In the genomic region with DNA sequence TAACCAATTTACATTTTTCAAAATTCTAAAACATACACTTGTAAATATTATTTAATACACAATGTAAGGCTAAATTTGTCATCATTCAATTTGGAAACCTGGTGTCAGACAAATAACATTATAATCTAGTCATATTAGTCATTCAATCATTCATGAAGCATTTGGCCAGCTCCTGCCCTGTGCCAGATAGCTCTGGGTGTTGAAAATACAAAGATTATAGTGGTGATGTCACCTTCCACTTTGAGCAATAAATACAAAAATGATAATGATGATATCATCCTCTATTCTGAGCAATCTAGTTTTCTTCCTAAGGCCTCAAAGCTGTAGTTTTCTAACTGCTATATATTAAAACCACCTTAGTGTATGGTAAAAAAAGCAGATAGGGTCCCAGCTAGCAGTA, we compare ENCODE assay signal across 12 cellular contexts. TPM values are rescaled to one million over a fixed set of nuclear protein-coding genes. Genes with fewer than 3 reads are reported as not detected.
DNase-seq lines count a peak whose midpoint lies in the region; ATAC-seq, FAIRE-seq and TF ChIP-seq lines count a peak whose summit lies in the region.
"Had no signal": no experiment of that assay in that cellular context is flagged by ENCODE, and none has a peak within 500 bp of the region (broad histone marks: within the 10 kb centered on the region; RNA-seq: fewer than 3 reads in every experiment).

No MANE protein-coding gene starts in this region.

- H3K9me3 Mint-ChIP-seq in activated CD4-positive, alpha-beta memory T cell treated with anti-CD3 and anti-CD28 coated beads for 36 hours = no peaks in the 10 kb centered on the region
- no peaks in the 10 kb centered on the region for H3K9me3 Mint-ChIP-seq in activated CD4-positive, alpha-beta memory T cell treated with anti-CD3 and anti-CD28 coated beads, Interleukin-2, amount 10 ng/mL, durations not matched to agents 7 days and 5 days
- no peaks in the 10 kb centered on the region for H3K9me3 Mint-ChIP-seq in mesothelial cell of epicardium
- H3K9me3 Mint-ChIP-seq: activated T-helper 2 cell treated with anti-CD3 and anti-CD28 coated beads, Interferon-gamma antibody, Interleukin-2, Interleukin-4, amounts not matched to agents 10 μg/mL and 5 μg/mL and 100 μg/mL, durations not matched to agents 14 hours and 24 hours and 36 hours had no signal

- H3K36me3 Mint-ChIP-seq in activated CD4-positive, alpha-beta memory T cell treated with anti-CD3 and anti-CD28 coated beads for 36 hours = peaks cover 19% of the 10 kb centered on the region
- H3K36me3 Mint-ChIP-seq in activated CD4-positive, alpha-beta memory T cell treated with anti-CD3 and anti-CD28 coated beads, Interleukin-2, amount 10 ng/mL, durations not matched to agents 7 days and 5 days (ENCODE audit: low read depth) = peaks cover 23% of the 10 kb centered on the region
- peaks cover 10% of the 10 kb centered on the region for H3K36me3 Mint-ChIP-seq in mesothelial cell of epicardium

- no peaks in the 10 kb centered on the region for H3K27me3 Mint-ChIP-seq in activated CD4-positive, alpha-beta memory T cell treated with anti-CD3 and anti-CD28 coated beads for 36 hours
- H3K27me3 Mint-ChIP-seq in activated CD4-positive, alpha-beta memory T cell treated with anti-CD3 and anti-CD28 coated beads, Interleukin-2, amount 10 ng/mL, durations not matched to agents 7 days and 5 days = no peaks in the 10 kb centered on the region
- H3K27me3 Mint-ChIP-seq in mesothelial cell of epicardium (ENCODE audit: low read depth) = no peaks in the 10 kb centered on the region

- peak; percentile 31 for DNase-seq in activated CD4-positive, alpha-beta memory T cell treated with anti-CD3 and anti-CD28 coated beads for 36 hours
- no peak for DNase-seq in activated CD4-positive, alpha-beta memory T cell treated with anti-CD3 and anti-CD28 coated beads, Interleukin-2, amount 10 ng/mL, durations not matched to agents 7 days and 5 days
- DNase-seq in NB4 (ENCODE audit: low read depth) (peak; percentile 19), dermis microvascular lymphatic vessel endothelial cell (ENCODE audit: low read depth in 2 of 2) (peak; percentile 59 to 78), pancreas (no peak), mesothelial cell of epicardium (ENCODE audit: low spot score in 2 of 2, unreplicated experiment in 2 of 2) (no peak), SKM-1 (lab: John Stamatoyannopoulos, UW; ENCODE audit: unreplicated experiment) (no peak), NCI-H748 (lab: John Stamatoyannopoulos, UW; ENCODE audit: unreplicated experiment) (no peak)
- DNase-seq: NCI-H1105 treated with DMSO at 0.1 percent for 48 hours, retina, T-helper 9 cell had no signal

- no peak overlapping the region for H3K4me3 ChIP-seq in NB4 (ENCODE audit: low read depth, low read length)
- no peak overlapping the region for H3K4me3 ChIP-seq in pancreas

- FAIRE-seq in pancreas (lab: Jason Lieb, UNC) = no peak

- peak overlapping the region; percentile 33 for H3K27ac Mint-ChIP-seq in activated CD4-positive, alpha-beta memory T cell treated with anti-CD3 and anti-CD28 coated beads for 36 hours
- no peak overlapping the region for H3K27ac Mint-ChIP-seq in activated CD4-positive, alpha-beta memory T cell treated with anti-CD3 and anti-CD28 coated beads, Interleukin-2, amount 10 ng/mL, durations not matched to agents 7 days and 5 days
- no peak overlapping the region for H3K27ac Mint-ChIP-seq in mesothelial cell of epicardium
- H3K27ac Mint-ChIP-seq: activated T-helper 2 cell treated with anti-CD3 and anti-CD28 coated beads, Interferon-gamma antibody, Interleukin-2, Interleukin-4, amounts not matched to agents 10 μg/mL and 5 μg/mL and 100 μg/mL, durations not matched to agents 14 hours and 24 hours and 36 hours had no signal

- peaks cover 0 to 4% (median 0%) of the 10 kb centered on the region in 3 donors for H3K4me1 ChIP-seq in pancreas

- no peak for TF ChIP-seq POLR2A in NB4 (IDR thresholded peaks at IDR 0.05; ENCODE audit: extremely low read depth, insufficient read length)

- no peaks in the 10 kb centered on the region for H3K9me3 ChIP-seq in pancreas

- no peaks in the 10 kb centered on the region for H3K27me3 ChIP-seq in pancreas

- TF ChIP-seq CTCF in NB4 (IDR thresholded peaks at IDR 0.05; ENCODE audit: low read depth, low read length) (no peak), pancreas (IDR thresholded peaks at IDR 0.05) (no peak), mesothelial cell of epicardium (IDR thresholded peaks at IDR 0.05; ENCODE audit: unreplicated experiment) (no peak)

- peak in 3 of 4 donors; percentile 16 to 50 (median 30) for ATAC-seq in pancreas

- no peak overlapping the region for H3K4me3 Mint-ChIP-seq in activated CD4-positive, alpha-beta memory T cell treated with anti-CD3 and anti-CD28 coated beads for 36 hours
- no peak overlapping the region for H3K4me3 Mint-ChIP-seq in activated CD4-positive, alpha-beta memory T cell treated with anti-CD3 and anti-CD28 coated beads, Interleukin-2, amount 10 ng/mL, durations not matched to agents 7 days and 5 days
- no peak overlapping the region for H3K4me3 Mint-ChIP-seq in mesothelial cell of epicardium

- H3K27ac ChIP-seq in pancreas = no peak overlapping the region

- no peaks in the 10 kb centered on the region for H3K36me3 ChIP-seq in pancreas

- CTCF ChIA-PET in activated CD4-positive, alpha-beta memory T cell treated with anti-CD3 and anti-CD28 coated beads for 36 hours (lab: Charles Lee) = no interaction called here
- CTCF ChIA-PET in activated CD4-positive, alpha-beta memory T cell treated with anti-CD3 and anti-CD28 coated beads, Interleukin-2, amount 10 ng/mL, durations not matched to agents 7 days and 5 days (lab: Charles Lee) = interaction anchor here (0.9 kb wide), 1 partner anchor 10 kb away, joined by 3 read pairs; no protein-coding TSS in a partner anchor

- intact Hi-C loops in activated CD4-positive, alpha-beta memory T cell treated with anti-CD3 and anti-CD28 coated beads for 36 hours (cut with micrococcal nuclease) = no loop called here
- intact Hi-C loops in pancreas (cut with DNase I) = no loop called here

- H3K4me1 Mint-ChIP-seq in activated CD4-positive, alpha-beta memory T cell treated with anti-CD3 and anti-CD28 coated beads for 36 hours (ENCODE audit: low read depth) = peaks cover 32% of the 10 kb centered on the region
- peaks cover 19% of the 10 kb centered on the region for H3K4me1 Mint-ChIP-seq in activated CD4-positive, alpha-beta memory T cell treated with anti-CD3 and anti-CD28 coated beads, Interleukin-2, amount 10 ng/mL, durations not matched to agents 7 days and 5 days
- peaks cover 7% of the 10 kb centered on the region for H3K4me1 Mint-ChIP-seq in mesothelial cell of epicardium

- POLR2A ChIA-PET in activated CD4-positive, alpha-beta memory T cell treated with anti-CD3 and anti-CD28 coated beads for 36 hours (lab: Charles Lee) = no interaction called here
- POLR2A ChIA-PET in activated CD4-positive, alpha-beta memory T cell treated with anti-CD3 and anti-CD28 coated beads, Interleukin-2, amount 10 ng/mL, durations not matched to agents 7 days and 5 days (lab: Charles Lee) = no interaction called here

RNA-seq across cellular contexts. Expression of gene MEMO1, which starts 23.4 kb away (rescaled TPM):
- total RNA-seq in activated CD4-positive, alpha-beta memory T cell treated with anti-CD3 and anti-CD28 coated beads for 36 hours = 10 to 100 TPM; 44.7 to 47.6 TPM
- total RNA-seq in activated CD4-positive, alpha-beta memory T cell treated with anti-CD3 and anti-CD28 coated beads, Interleukin-2, amount 10 ng/mL, durations not matched to agents 7 days and 5 days = 10 to 100 TPM; 40.7 to 41.5 TPM
- total RNA-seq in dermis microvascular lymphatic vessel endothelial cell = 34.4 and 39.7 TPM in 2 replicates
- 10 to 100 TPM; 10.5 to 20.4 (median 15.1) TPM for total RNA-seq in pancreas
- 10 to 100 TPM; 17.2 to 19.3 TPM for polyA plus RNA-seq in pancreas
- 49.5 to 53.7 TPM (median 52.7 TPM) in 3 replicates for total RNA-seq in mesothelial cell of epicardium

RNA-seq across cellular contexts. Expression of gene DPY30, which starts 52.2 kb away (rescaled TPM):
- 10 to 100 TPM; 81.6 to 89.2 TPM for total RNA-seq in activated CD4-positive, alpha-beta memory T cell treated with anti-CD3 and anti-CD28 coated beads for 36 hours
- 10 to 100 TPM; 68.9 to 74.2 TPM for total RNA-seq in activated CD4-positive, alpha-beta memory T cell treated with anti-CD3 and anti-CD28 coated beads, Interleukin-2, amount 10 ng/mL, durations not matched to agents 7 days and 5 days
- total RNA-seq in dermis microvascular lymphatic vessel endothelial cell = 48.4 and 50.3 TPM in 2 replicates
- total RNA-seq in pancreas = 10 to 100 TPM; 17.6 to 30.7 (median 22.8) TPM
- polyA plus RNA-seq in pancreas = 10 to 100 TPM; 46.8 to 58.7 TPM
- 62.6 to 70.6 TPM (median 63.7 TPM) in 3 replicates for total RNA-seq in mesothelial cell of epicardium

Comparison
In these comparisons a context has a peak if more than half of its experiments do, and no peak if none do; other contexts are left out.
1. DNase-seq: peak in activated CD4-positive, alpha-beta memory T cell treated with anti-CD3 and anti-CD28 coated beads for 36 hours (single experiment), NB4 (single experiment) and dermis microvascular lymphatic vessel endothelial cell (2 of 2); none in activated CD4-positive, alpha-beta memory T cell treated with anti-CD3 and anti-CD28 coated beads, Interleukin-2, amount 10 ng/mL, durations not matched to agents 7 days and 5 days (single experiment), pancreas (0 of 6), mesothelial cell of epicardium (0 of 2), SKM-1 (single experiment) and NCI-H748 (single experiment).